1 cellular context compared by ENCODE assay signal in genomic region chr20:34515484-34516037, GRCh38.
A peak's percentile ranks its signal among the peaks of the same experiment; 100 is the strongest.
TF ChIP-seq lines count a peak whose summit lies in the region.

No MANE protein-coding gene starts in this region.

TF ChIP-seq in HepG2, 621 proteins besides CTCF, POLR2A, EP300 and RAD21 (continued from another document and continues in another):
- TF ChIP-seq SETDB1 (CRISPR knock-in tag; IDR thresholded peaks at IDR 0.05; ENCODE audit: borderline replicate concordance) (no peak), NR3C1 (CRISPR knock-in tag; IDR thresholded peaks at IDR 0.05) (no peak), ZNF138 (CRISPR knock-in tag; IDR thresholded peaks at IDR 0.05; ENCODE audit: low read depth) (no peak; the same call in 1 of the 2 replicates), SALL2 (CRISPR knock-in tag; IDR thresholded peaks at IDR 0.05) (peak; percentile 64; the same call in 1 of the 2 replicates), ZNF367 (CRISPR knock-in tag; IDR thresholded peaks at IDR 0.05; ENCODE audit: borderline replicate concordance) (no peak), HNRNPH1 (optimal IDR thresholded peaks at IDR 0.05; ENCODE audit: low read depth, low read length) (peak; percentile 68), ZNF136 (CRISPR knock-in tag; IDR thresholded peaks at IDR 0.05; ENCODE audit: low read depth) (peak; percentile 40; the same call in 1 of the 2 replicates), ZNF547 (CRISPR knock-in tag; IDR thresholded peaks at IDR 0.05) (no peak), FOSL2 (CRISPR knock-in tag; IDR thresholded peaks at IDR 0.05) (no peak; the same call in 1 of the 2 replicates), BCL6 (CRISPR knock-in tag; IDR thresholded peaks at IDR 0.05) (no peak), NFKBIZ (CRISPR knock-in tag; IDR thresholded peaks at IDR 0.05) (no peak), MXD4 (CRISPR knock-in tag; IDR thresholded peaks at IDR 0.05) (no peak; the same call in 1 of the 2 replicates), FOXK1 (CRISPR knock-in tag; IDR thresholded peaks at IDR 0.05; ENCODE audit: borderline replicate concordance, low read depth) (no peak; the same call in 1 of the 2 replicates), MTERF4 (CRISPR knock-in tag; IDR thresholded peaks at IDR 0.05) (0 out of 2 replicates have a peak, but pooled peaks have one; percentile 30), ZBTB37 (CRISPR knock-in tag; IDR thresholded peaks at IDR 0.05) (no peak), TBX2 (CRISPR knock-in tag; IDR thresholded peaks at IDR 0.05; ENCODE audit: borderline replicate concordance) (no peak; the same call in none of the 2 replicates), ZIK1 (CRISPR knock-in tag; IDR thresholded peaks at IDR 0.05; ENCODE audit: borderline replicate concordance, low read depth) (no peak), ISX (CRISPR knock-in tag; conservative IDR thresholded peaks at IDR 0.05) (peak; percentile 60; the same call in 1 of the 2 replicates), ZEB1 (IDR thresholded peaks at IDR 0.05; ENCODE audit: insufficient replicate concordance, low read depth) (no peak), ZNF644 (CRISPR knock-in tag; IDR thresholded peaks at IDR 0.05; ENCODE audit: low read depth) (no peak), ZNF567 (CRISPR knock-in tag; IDR thresholded peaks at IDR 0.05; ENCODE audit: borderline replicate concordance) (no peak), ZNF432 (CRISPR knock-in tag; IDR thresholded peaks at IDR 0.05; ENCODE audit: borderline replicate concordance) (no peak), SOX6 (IDR thresholded peaks at IDR 0.05) (no peak), SOX6 (CRISPR knock-in tag; IDR thresholded peaks at IDR 0.05) (no peak), HDAC1 (CRISPR knock-in tag; IDR thresholded peaks at IDR 0.05) (peak; percentile 16; the same call in 1 of the 2 replicates), KMT2B (CRISPR knock-in tag; IDR thresholded peaks at IDR 0.05) (peak; percentile 46; the same call in 1 of the 2 replicates), ZNF430 (CRISPR knock-in tag; IDR thresholded peaks at IDR 0.05) (no peak; the same call in 1 of the 2 replicates), ZNF549 (CRISPR knock-in tag; IDR thresholded peaks at IDR 0.05) (no peak; the same call in 1 of the 2 replicates), ZNF20 (CRISPR knock-in tag; IDR thresholded peaks at IDR 0.05) (no peak), WIZ (CRISPR knock-in tag; IDR thresholded peaks at IDR 0.05) (no peak), ZNF460 (CRISPR knock-in tag; IDR thresholded peaks at IDR 0.05; ENCODE audit: borderline replicate concordance) (no peak), CEBPZ (IDR thresholded peaks at IDR 0.05; ENCODE audit: low read length) (no peak), MAFF (IDR thresholded peaks at IDR 0.05; ENCODE audit: low read depth, low read length) (no peak), ZNF776 (CRISPR knock-in tag; IDR thresholded peaks at IDR 0.05) (no peak), ZNF18 (CRISPR knock-in tag; IDR thresholded peaks at IDR 0.05; ENCODE audit: insufficient replicate concordance) (peak; percentile 3), NR0B2 (CRISPR knock-in tag; IDR thresholded peaks at IDR 0.05) (peak; percentile 85; the same call in 1 of the 2 replicates), ZNF598 (CRISPR knock-in tag; IDR thresholded peaks at IDR 0.05; ENCODE audit: borderline replicate concordance) (peak; percentile 81; the same call in 1 of the 2 replicates), ZNF362 (CRISPR knock-in tag; IDR thresholded peaks at IDR 0.05; ENCODE audit: borderline replicate concordance) (peak; percentile 36)
- TF ChIP-seq, protein P1, sequence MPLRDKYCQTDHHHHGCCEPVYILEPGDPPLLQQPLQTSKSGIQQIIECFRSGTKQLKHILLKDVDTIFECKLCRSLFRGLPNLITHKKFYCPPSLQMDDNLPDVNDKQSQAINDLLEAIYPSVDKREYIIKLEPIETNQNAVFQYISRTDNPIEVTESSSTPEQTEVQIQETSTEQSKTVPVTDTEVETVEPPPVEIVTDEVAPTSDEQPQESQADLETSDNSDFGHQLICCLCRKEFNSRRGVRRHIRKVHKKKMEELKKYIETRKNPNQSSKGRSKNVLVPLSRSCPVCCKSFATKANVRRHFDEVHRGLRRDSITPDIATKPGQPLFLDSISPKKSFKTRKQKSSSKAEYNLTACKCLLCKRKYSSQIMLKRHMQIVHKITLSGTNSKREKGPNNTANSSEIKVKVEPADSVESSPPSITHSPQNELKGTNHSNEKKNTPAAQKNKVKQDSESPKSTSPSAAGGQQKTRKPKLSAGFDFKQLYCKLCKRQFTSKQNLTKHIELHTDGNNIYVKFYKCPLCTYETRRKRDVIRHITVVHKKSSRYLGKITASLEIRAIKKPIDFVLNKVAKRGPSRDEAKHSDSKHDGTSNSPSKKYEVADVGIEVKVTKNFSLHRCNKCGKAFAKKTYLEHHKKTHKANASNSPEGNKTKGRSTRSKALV (CRISPR knock-in tag; IDR thresholded peaks at IDR 0.05) = peak; percentile 18; the same call in 1 of the 2 replicates
- TF ChIP-seq, protein P2, sequence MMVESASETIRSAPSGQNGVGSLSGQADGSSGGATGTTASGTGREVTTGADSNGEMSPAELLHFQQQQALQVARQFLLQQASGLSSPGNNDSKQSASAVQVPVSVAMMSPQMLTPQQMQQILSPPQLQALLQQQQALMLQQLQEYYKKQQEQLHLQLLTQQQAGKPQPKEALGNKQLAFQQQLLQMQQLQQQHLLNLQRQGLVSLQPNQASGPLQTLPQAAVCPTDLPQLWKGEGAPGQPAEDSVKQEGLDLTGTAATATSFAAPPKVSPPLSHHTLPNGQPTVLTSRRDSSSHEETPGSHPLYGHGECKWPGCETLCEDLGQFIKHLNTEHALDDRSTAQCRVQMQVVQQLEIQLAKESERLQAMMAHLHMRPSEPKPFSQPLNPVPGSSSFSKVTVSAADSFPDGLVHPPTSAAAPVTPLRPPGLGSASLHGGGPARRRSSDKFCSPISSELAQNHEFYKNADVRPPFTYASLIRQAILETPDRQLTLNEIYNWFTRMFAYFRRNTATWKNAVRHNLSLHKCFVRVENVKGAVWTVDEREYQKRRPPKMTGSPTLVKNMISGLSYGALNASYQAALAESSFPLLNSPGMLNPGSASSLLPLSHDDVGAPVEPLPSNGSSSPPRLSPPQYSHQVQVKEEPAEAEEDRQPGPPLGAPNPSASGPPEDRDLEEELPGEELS (CRISPR knock-in tag; IDR thresholded peaks at IDR 0.05) = no peak
- TF ChIP-seq, protein P3, sequence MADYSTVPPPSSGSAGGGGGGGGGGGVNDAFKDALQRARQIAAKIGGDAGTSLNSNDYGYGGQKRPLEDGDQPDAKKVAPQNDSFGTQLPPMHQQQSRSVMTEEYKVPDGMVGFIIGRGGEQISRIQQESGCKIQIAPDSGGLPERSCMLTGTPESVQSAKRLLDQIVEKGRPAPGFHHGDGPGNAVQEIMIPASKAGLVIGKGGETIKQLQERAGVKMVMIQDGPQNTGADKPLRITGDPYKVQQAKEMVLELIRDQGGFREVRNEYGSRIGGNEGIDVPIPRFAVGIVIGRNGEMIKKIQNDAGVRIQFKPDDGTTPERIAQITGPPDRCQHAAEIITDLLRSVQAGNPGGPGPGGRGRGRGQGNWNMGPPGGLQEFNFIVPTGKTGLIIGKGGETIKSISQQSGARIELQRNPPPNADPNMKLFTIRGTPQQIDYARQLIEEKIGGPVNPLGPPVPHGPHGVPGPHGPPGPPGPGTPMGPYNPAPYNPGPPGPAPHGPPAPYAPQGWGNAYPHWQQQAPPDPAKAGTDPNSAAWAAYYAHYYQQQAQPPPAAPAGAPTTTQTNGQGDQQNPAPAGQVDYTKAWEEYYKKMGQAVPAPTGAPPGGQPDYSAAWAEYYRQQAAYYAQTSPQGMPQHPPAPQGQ (CRISPR knock-in tag; IDR thresholded peaks at IDR 0.05; ENCODE audit: borderline replicate concordance) = 0 out of 2 replicates have a peak, but pooled peaks have one; percentile 61
- TF ChIP-seq, protein P4, sequence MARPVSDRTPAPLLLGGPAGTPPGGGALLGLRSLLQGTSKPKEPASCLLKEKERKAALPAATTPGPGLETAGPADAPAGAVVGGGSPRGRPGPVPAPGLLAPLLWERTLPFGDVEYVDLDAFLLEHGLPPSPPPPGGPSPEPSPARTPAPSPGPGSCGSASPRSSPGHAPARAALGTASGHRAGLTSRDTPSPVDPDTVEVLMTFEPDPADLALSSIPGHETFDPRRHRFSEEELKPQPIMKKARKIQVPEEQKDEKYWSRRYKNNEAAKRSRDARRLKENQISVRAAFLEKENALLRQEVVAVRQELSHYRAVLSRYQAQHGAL (CRISPR knock-in tag; IDR thresholded peaks at IDR 0.05; ENCODE audit: not compliant biosample characterization) = no peak
